In the genomic region with DNA sequence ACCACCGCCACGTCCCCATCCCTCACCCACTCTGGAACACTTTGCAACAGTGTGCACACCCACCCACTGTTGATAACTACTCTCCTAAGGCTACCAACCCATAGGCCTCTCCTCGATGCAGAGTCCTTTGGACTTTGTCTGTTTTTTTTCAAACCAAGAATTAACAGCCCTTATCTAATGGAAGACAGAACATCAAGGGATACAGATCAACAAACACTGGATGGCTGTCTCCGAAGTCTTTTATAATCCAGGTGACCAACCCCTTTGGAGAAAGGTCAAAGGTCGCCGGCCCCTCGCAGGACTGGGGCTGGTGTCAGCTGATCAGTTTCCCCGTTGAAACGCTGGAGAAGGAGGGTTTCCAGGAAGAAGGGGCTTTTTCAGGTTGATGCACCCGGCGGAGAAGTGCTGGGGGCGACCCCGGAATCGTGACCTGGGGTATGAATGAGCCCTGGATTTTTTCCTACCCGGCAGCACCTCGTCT, we compare ENCODE assay signal across 8 cellular contexts. TPM values are rescaled to one million over a fixed set of nuclear protein-coding genes. Genes with fewer than 3 reads are reported as not detected.
A peak's percentile ranks its signal among the peaks of the same experiment; 100 is the strongest.
DNase-seq lines count a peak whose midpoint lies in the region; ATAC-seq and TF ChIP-seq lines count a peak whose summit lies in the region.

No MANE protein-coding gene starts in this region.

- ATAC-seq in GM18517 (IDR thresholded peaks at IDR 0.05; ENCODE audit: unreplicated experiment) (peak; percentile 19), HG03039 (IDR thresholded peaks at IDR 0.05; ENCODE audit: unreplicated experiment) (peak; percentile 8), left lobe of liver (peak; percentile 46)

- H3K27me3 ChIP-seq in stomach smooth muscle (ENCODE audit: control insufficient read depth in 1 of 2, insufficient read depth in 2 of 2, low read length in 2 of 2), result no peaks in the 10 kb centered on the region

- peak overlapping the region; percentile 80 for H3K27ac ChIP-seq in stomach smooth muscle (ENCODE audit: low read length)

- peak overlapping the region; percentile 75 to 86 for H3K9ac ChIP-seq in stomach smooth muscle (ENCODE audit: low read length in 2 of 2)

- no peak for TF ChIP-seq CTCF in AG10803 (conservative IDR thresholded peaks at IDR 0.05; ENCODE audit: low read length)
- no peak for TF ChIP-seq CTCF in cardiac fibroblast (IDR thresholded peaks at IDR 0.05; ENCODE audit: low read depth, low read length)

- H3K4me3 ChIP-seq in AG10803 (ENCODE audit: low read length) (peak overlapping the region; percentile 70), cardiac fibroblast (replicated peaks in 1 of 2; ENCODE audit: low read depth in 2 of 2, low read length in 2 of 2) (peak overlapping the region; percentile 63 to 75), stomach smooth muscle (ENCODE audit: low read length in 2 of 2) (peak overlapping the region; percentile 83 to 88)

- peaks cover 2 to 8% of the 10 kb centered on the region in 2 donors for H3K36me3 ChIP-seq in stomach smooth muscle (ENCODE audit: control insufficient read depth in 2 of 2, insufficient read depth in 2 of 2, low read length in 2 of 2)

- H3K4me1 ChIP-seq in stomach smooth muscle (ENCODE audit: control insufficient read depth, insufficient read depth, low read length), result peaks cover 12% of the 10 kb centered on the region

- no peaks in the 10 kb centered on the region for H3K9me3 ChIP-seq in stomach smooth muscle (ENCODE audit: control insufficient read depth in 2 of 2, low read length in 2 of 2)

- DNase-seq in AG10803 (ENCODE audit: low read depth) (no peak), NOMO-1 treated with DMSO at 0.1 percent for 48 hours (lab: John Stamatoyannopoulos, UW; ENCODE audit: unreplicated experiment) (peak; percentile 14), cardiac fibroblast (ENCODE audit: low read depth in 2 of 2) (peak in 1 of 2 donors; percentile 19), left lobe of liver (ENCODE audit: low spot score) (peak; percentile 64)
- no peak for DNase-seq in effector CD8-positive, alpha-beta T cell (lab: John Stamatoyannopoulos, UW)

RNA-seq across cellular contexts. Expression of a gene that starts 0.5 kb away (rescaled TPM):
- 7.5 TPM for total RNA-seq in left lobe of liver

RNA-seq across cellular contexts. Expression of a gene that starts 54.0 kb away (rescaled TPM):
- total RNA-seq in left lobe of liver, result 2.9 TPM

Comparison
In these comparisons a context has a peak if more than half of its experiments do, and no peak if none do; other contexts are left out.
1. DNase-seq: peak in NOMO-1 treated with DMSO at 0.1 percent for 48 hours (single experiment) and left lobe of liver (single experiment); none in AG10803 (single experiment) and effector CD8-positive, alpha-beta T cell (single experiment).
2. Peak in every context shown above with its lines, with median percentiles within 50 percentile points of each other: H3K4me3 ChIP-seq and ATAC-seq.